ENCODE assay signal across 10 cellular contexts in the genomic region with DNA sequence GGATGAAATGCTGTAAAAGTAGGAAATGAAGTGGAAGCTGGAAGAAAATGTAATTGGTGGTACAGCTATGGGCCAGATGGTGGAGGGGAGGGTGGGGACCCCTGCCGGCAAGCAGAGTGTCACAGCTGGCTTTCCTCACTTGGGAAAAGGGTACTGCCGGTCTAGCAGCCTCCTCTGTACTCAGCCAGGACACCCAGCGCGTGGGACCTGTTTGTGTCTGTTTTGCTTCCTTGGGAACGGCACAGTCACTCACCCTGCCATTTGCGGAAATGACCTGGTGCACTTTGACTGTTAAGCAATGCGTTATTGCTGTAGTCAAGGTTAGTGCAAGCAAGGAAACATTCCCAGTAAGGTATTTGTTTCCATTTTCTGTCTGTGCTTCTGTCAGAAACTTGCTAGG. TPM values are rescaled to one million over a fixed set of nuclear protein-coding genes. Genes with fewer than 3 reads are reported as not detected.
DNase-seq lines count a peak whose midpoint lies in the region; ATAC-seq and TF ChIP-seq lines count a peak whose summit lies in the region.
"Had no signal": no experiment of that assay in that cellular context is flagged by ENCODE, and none has a peak within 500 bp of the region (broad histone marks: within the 10 kb centered on the region; RNA-seq: fewer than 3 reads in every experiment).

No MANE protein-coding gene starts in this region.

- peaks cover 0 to 8% (median 0%) of the 10 kb centered on the region in 6 donors for H3K36me3 ChIP-seq in spleen

- WGBS in spleen, 5 donors, result 55 to 73% (median 60%) methylated on average over 7 of the region's 7 CpGs

- intact Hi-C loops in spleen (cut with DNase I; ENCODE audit: low total_unique reads), result no loop called here

- no peaks in the 10 kb centered on the region for H3K27me3 ChIP-seq in spleen (replicated peaks in 1 of 7)

- H3K4me3 ChIP-seq in spleen, result peak overlapping the region in 1 of 8 donors; percentile 42

- DNase-seq in HuH-7.5 (ENCODE audit: low spot score) (peak; percentile 18), dermis microvascular lymphatic vessel endothelial cell (ENCODE audit: low read depth in 2 of 2) (peak; percentile 21 to 96), left kidney (ENCODE audit: low read depth, low spot score) (peak; percentile 94), spleen (peak; percentile 79), NCI-H446 treated with DMSO at 0.1 percent for 48 hours (lab: John Stamatoyannopoulos, UW) (no peak)
- DNase-seq: activated naive CD4-positive, alpha-beta T cell had no signal

- no peak for TF ChIP-seq POLR2A in spleen (IDR thresholded peaks at IDR 0.05)

- ATAC-seq in HG03432 (IDR thresholded peaks at IDR 0.05; ENCODE audit: unreplicated experiment) (no peak), HG03342 (IDR thresholded peaks at IDR 0.05; ENCODE audit: unreplicated experiment) (no peak)
- ATAC-seq: Panc1 had no signal

- H3K4me1 ChIP-seq in spleen, result peaks cover 0 to 7% (median 0%) of the 10 kb centered on the region in 6 donors

- H3K9me3 ChIP-seq in spleen, result no peaks in the 10 kb centered on the region

- H3K27ac ChIP-seq in spleen, result peak overlapping the region in 5 of 8 donors; percentile 17 to 79 (median 41)

- TF ChIP-seq CTCF in spleen (IDR thresholded peaks at IDR 0.05 in 8 of 11, conservative IDR thresholded peaks at IDR 0.05 in 3 of 11), result no peak

RNA-seq across cellular contexts. Expression of a gene that starts 10.1 kb away (rescaled TPM):
- total RNA-seq in dermis microvascular lymphatic vessel endothelial cell, result 0.13 TPM in 1 of 2 replicates, not detected in the other
- under 1 TPM in 1 of 7 donors, not detected in 6; 0.85 TPM for total RNA-seq in spleen
- polyA plus RNA-seq in spleen, result not detected
- total RNA-seq: MCF 10A had no signal
